In the genomic region with DNA sequence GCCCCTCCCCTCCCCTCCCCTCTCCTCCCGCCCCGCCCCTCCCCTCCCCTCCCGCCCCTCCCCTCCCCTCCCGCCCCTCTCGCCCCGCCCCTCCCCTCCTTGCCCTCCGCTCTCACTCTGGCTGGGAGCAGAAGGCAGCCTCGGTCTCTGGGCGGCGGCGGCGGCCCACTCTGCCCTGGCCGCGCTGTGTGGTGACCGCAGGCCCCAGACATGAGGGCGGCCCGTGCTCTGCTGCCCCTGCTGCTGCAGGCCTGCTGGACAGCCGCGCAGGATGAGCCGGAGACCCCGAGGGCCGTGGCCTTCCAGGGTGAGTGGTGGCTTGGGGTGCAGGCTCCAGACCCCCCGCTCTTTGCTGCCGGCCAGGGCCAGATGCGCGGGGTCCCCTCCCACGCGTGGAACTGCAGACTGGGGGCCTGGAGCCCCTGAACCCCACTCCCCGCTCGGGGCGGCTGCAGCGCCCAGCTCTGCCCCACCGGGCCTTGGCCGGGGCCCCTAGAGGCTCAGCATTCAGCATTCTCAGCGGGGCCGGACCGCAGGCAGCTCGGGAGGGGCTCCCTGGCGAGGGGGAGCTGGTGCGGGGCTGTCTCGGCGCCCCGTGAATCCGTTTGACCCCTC, we compare ENCODE assay signal across 8 cellular contexts. TPM values are rescaled to one million over a fixed set of nuclear protein-coding genes. Genes with fewer than 3 reads are reported as not detected.
DNase-seq lines count a peak whose midpoint lies in the region; ATAC-seq and TF ChIP-seq lines count a peak whose summit lies in the region.

A gene with protein sequence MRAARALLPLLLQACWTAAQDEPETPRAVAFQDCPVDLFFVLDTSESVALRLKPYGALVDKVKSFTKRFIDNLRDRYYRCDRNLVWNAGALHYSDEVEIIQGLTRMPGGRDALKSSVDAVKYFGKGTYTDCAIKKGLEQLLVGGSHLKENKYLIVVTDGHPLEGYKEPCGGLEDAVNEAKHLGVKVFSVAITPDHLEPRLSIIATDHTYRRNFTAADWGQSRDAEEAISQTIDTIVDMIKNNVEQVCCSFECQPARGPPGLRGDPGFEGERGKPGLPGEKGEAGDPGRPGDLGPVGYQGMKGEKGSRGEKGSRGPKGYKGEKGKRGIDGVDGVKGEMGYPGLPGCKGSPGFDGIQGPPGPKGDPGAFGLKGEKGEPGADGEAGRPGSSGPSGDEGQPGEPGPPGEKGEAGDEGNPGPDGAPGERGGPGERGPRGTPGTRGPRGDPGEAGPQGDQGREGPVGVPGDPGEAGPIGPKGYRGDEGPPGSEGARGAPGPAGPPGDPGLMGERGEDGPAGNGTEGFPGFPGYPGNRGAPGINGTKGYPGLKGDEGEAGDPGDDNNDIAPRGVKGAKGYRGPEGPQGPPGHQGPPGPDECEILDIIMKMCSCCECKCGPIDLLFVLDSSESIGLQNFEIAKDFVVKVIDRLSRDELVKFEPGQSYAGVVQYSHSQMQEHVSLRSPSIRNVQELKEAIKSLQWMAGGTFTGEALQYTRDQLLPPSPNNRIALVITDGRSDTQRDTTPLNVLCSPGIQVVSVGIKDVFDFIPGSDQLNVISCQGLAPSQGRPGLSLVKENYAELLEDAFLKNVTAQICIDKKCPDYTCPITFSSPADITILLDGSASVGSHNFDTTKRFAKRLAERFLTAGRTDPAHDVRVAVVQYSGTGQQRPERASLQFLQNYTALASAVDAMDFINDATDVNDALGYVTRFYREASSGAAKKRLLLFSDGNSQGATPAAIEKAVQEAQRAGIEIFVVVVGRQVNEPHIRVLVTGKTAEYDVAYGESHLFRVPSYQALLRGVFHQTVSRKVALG (plus strand): TSS at position 130 of the 615 bp plus-strand sequence. CDS start 81 bp downstream, at position 211.

- no peak for TF ChIP-seq CTCF in AG10803 (conservative IDR thresholded peaks at IDR 0.05; ENCODE audit: low read length)
- no peak for TF ChIP-seq CTCF in HFFc6 (IDR thresholded peaks at IDR 0.05)
- no peak for TF ChIP-seq CTCF in WTC11 (IDR thresholded peaks at IDR 0.05)
- no peak for TF ChIP-seq CTCF in endodermal cell (conservative IDR thresholded peaks at IDR 0.05)

- H3K27ac ChIP-seq in endodermal cell (ENCODE audit: low read depth, low read length) (peak within 1 kb of the TSS; percentile 74), temporal lobe (ENCODE audit: low read depth, low read length) (peak within 1 kb of the TSS; percentile 50)

- H3K9ac ChIP-seq in endodermal cell (ENCODE audit: extremely low read depth, low read length, poor library complexity, severe bottlenecking): peak within 1 kb of the TSS; percentile 68

- H3K27ac Mint-ChIP-seq in HFFc6: peak within 1 kb of the TSS; percentile 61
- H3K27ac Mint-ChIP-seq in WTC11: no peak within 1 kb of the TSS
- H3K27ac Mint-ChIP-seq in endodermal cell: no peak within 1 kb of the TSS

- H3K36me3 Mint-ChIP-seq in HFFc6 (ENCODE audit: low read depth): peaks cover 11% of the 10 kb centered on the region
- peaks cover 15% of the 10 kb centered on the region for H3K36me3 Mint-ChIP-seq in WTC11
- H3K36me3 Mint-ChIP-seq in endodermal cell (ENCODE audit: low read depth): peaks cover 12% of the 10 kb centered on the region

- H3K27me3 Mint-ChIP-seq in HFFc6 (ENCODE audit: insufficient read depth): no peaks in the 10 kb centered on the region; the same call in 1 of the 2 replicates
- H3K27me3 Mint-ChIP-seq in WTC11 (ENCODE audit: low read depth): peaks cover 7% of the 10 kb centered on the region
- no peaks in the 10 kb centered on the region for H3K27me3 Mint-ChIP-seq in endodermal cell (ENCODE audit: insufficient read depth)

- H3K4me3 ChIP-seq in AG10803 (ENCODE audit: low read length): peak within 1 kb of the TSS; percentile 96
- peak within 1 kb of the TSS; percentile 86 for H3K4me3 ChIP-seq in endodermal cell (ENCODE audit: low read length)

- H3K4me1 Mint-ChIP-seq in HFFc6 (ENCODE audit: low read depth): peaks cover 17% of the 10 kb centered on the region
- peaks cover 15% of the 10 kb centered on the region for H3K4me1 Mint-ChIP-seq in WTC11
- H3K4me1 Mint-ChIP-seq in endodermal cell: no peaks in the 10 kb centered on the region

- DNase-seq in AG10803 (ENCODE audit: low read depth) (peak; percentile 78), HFFc6 (peak; percentile 68), WTC11 (ENCODE audit: low spot score) (peak; percentile 58), endodermal cell (peak; percentile 67), medulla oblongata (ENCODE audit: extremely low spot score) (peak; percentile 48), NCI-H2107 treated with DMSO at 0.1 percent for 48 hours (lab: John Stamatoyannopoulos, UW; ENCODE audit: unreplicated experiment) (no peak)
- no peak for DNase-seq in stimulated activated CD4-positive, alpha-beta T cell treated with anti-CD3 and anti-CD28 coated beads, Interleukin-4, amount 100 ng/mL, for 1 hour

- 0% methylated on average over 5 to 38 of the region's 44 CpGs for WGBS in endodermal cell (ENCODE audit: insufficient coverage in 1 of 2, insufficient read length in 1 of 2), 2 experiments

- H3K9me3 Mint-ChIP-seq in HFFc6 (no peaks in the 10 kb centered on the region), WTC11 (no peaks in the 10 kb centered on the region), endodermal cell (no peaks in the 10 kb centered on the region)

- no peaks in the 10 kb centered on the region for H3K9me3 ChIP-seq in endodermal cell (ENCODE audit: control insufficient read depth, low read length)

- POLR2A ChIA-PET in WTC11 (lab: Charles Lee): interaction anchor here (0.5 to 1.2 kb wide), 2 partner anchors 8 to 1712 kb away, joined by 3 to 4 read pairs; no protein-coding TSS in a partner anchor

- CTCF ChIA-PET in WTC11 (lab: Charles Lee): interaction anchor here (0.7 to 3.2 kb wide), 4 partner anchors 10 to 161 kb away, joined by 3 to 34 read pairs (median 3); a partner anchor contains a TSS

- peak; percentile 49 for ATAC-seq in WTC11

- H3K4me3 Mint-ChIP-seq in HFFc6: peak within 1 kb of the TSS; percentile 87
- H3K4me3 Mint-ChIP-seq in WTC11: peak within 1 kb of the TSS; percentile 73
- no peak within 1 kb of the TSS for H3K4me3 Mint-ChIP-seq in endodermal cell

- peaks cover 17% of the 10 kb centered on the region for H3K36me3 ChIP-seq in endodermal cell (ENCODE audit: control insufficient read depth, insufficient read depth, low read length)

- peaks cover 8% of the 10 kb centered on the region for H3K27me3 ChIP-seq in endodermal cell (ENCODE audit: control insufficient read depth, insufficient read depth, low read length, poor library complexity, severe bottlenecking)

- H3K4me1 ChIP-seq in endodermal cell (ENCODE audit: control insufficient read depth, insufficient read depth, low read length): no peaks in the 10 kb centered on the region

TF ChIP-seq in WTC11, 78 proteins besides CTCF, POLR2A, EP300 and RAD21 (continues in another document):
- peak; percentile 82; the same call in 1 of the 2 replicates for TF ChIP-seq MYBL2 (CRISPR knock-in tag; IDR thresholded peaks at IDR 0.05)
- no peak for TF ChIP-seq NR2C2 (CRISPR knock-in tag; IDR thresholded peaks at IDR 0.05)
- TF ChIP-seq, protein P1, sequence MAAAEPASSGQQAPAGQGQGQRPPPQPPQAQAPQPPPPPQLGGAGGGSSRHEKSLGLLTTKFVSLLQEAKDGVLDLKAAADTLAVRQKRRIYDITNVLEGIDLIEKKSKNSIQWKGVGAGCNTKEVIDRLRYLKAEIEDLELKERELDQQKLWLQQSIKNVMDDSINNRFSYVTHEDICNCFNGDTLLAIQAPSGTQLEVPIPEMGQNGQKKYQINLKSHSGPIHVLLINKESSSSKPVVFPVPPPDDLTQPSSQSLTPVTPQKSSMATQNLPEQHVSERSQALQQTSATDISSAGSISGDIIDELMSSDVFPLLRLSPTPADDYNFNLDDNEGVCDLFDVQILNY (CRISPR knock-in tag; IDR thresholded peaks at IDR 0.05): no peak
- no peak for TF ChIP-seq RELA (CRISPR knock-in tag; IDR thresholded peaks at IDR 0.05; ENCODE audit: borderline replicate concordance)
- no peak for TF ChIP-seq ZNF138 (CRISPR knock-in tag; conservative IDR thresholded peaks at IDR 0.05)
- TF ChIP-seq, protein P2, sequence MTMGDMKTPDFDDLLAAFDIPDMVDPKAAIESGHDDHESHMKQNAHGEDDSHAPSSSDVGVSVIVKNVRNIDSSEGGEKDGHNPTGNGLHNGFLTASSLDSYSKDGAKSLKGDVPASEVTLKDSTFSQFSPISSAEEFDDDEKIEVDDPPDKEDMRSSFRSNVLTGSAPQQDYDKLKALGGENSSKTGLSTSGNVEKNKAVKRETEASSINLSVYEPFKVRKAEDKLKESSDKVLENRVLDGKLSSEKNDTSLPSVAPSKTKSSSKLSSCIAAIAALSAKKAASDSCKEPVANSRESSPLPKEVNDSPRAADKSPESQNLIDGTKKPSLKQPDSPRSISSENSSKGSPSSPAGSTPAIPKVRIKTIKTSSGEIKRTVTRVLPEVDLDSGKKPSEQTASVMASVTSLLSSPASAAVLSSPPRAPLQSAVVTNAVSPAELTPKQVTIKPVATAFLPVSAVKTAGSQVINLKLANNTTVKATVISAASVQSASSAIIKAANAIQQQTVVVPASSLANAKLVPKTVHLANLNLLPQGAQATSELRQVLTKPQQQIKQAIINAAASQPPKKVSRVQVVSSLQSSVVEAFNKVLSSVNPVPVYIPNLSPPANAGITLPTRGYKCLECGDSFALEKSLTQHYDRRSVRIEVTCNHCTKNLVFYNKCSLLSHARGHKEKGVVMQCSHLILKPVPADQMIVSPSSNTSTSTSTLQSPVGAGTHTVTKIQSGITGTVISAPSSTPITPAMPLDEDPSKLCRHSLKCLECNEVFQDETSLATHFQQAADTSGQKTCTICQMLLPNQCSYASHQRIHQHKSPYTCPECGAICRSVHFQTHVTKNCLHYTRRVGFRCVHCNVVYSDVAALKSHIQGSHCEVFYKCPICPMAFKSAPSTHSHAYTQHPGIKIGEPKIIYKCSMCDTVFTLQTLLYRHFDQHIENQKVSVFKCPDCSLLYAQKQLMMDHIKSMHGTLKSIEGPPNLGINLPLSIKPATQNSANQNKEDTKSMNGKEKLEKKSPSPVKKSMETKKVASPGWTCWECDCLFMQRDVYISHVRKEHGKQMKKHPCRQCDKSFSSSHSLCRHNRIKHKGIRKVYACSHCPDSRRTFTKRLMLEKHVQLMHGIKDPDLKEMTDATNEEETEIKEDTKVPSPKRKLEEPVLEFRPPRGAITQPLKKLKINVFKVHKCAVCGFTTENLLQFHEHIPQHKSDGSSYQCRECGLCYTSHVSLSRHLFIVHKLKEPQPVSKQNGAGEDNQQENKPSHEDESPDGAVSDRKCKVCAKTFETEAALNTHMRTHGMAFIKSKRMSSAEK (CRISPR knock-in tag; IDR thresholded peaks at IDR 0.05; ENCODE audit: borderline replicate concordance): no peak
- peak; percentile 59; the same call in 1 of the 2 replicates for TF ChIP-seq FOXP1 (CRISPR knock-in tag; IDR thresholded peaks at IDR 0.05; ENCODE audit: borderline replicate concordance)
- TF ChIP-seq NFE2L1 (CRISPR knock-in tag; IDR thresholded peaks at IDR 0.05): 0 out of 2 replicates have a peak, but pooled peaks have one; percentile 27
- TF ChIP-seq OVOL2 (CRISPR knock-in tag; IDR thresholded peaks at IDR 0.05; ENCODE audit: borderline replicate concordance): no peak

RNA-seq across cellular contexts. Expression of the gene that starts here (rescaled TPM):
- 100 to 1,000 TPM; 350 to 415 (median 382) TPM for total RNA-seq in HFFc6 (2021; fragmentation: NEBNext Ultra II Directional; extraction: Animal tissue kit (Norgen Biotek cat#: 25700))
- total RNA-seq in WTC11 (2021) (221 to 245 TPM (median 240 TPM) in 3 replicates), endodermal cell (100 to 1,000 TPM; 232 to 407 TPM), temporal lobe (50.9 TPM)
- polyA plus RNA-seq in endodermal cell (2013, experiment 1 of 2): 172 TPM
- 154 TPM for polyA plus RNA-seq in endodermal cell (2013, experiment 2 of 2)

Comparison
In these comparisons a context has a peak if more than half of its experiments do, and no peak if none do; other contexts are left out.
1. DNase-seq: peak in AG10803 (single experiment), HFFc6 (single experiment), WTC11 (single experiment), endodermal cell (single experiment) and medulla oblongata (single experiment); none in NCI-H2107 treated with DMSO at 0.1 percent for 48 hours (single experiment) and stimulated activated CD4-positive, alpha-beta T cell treated with anti-CD3 and anti-CD28 coated beads, Interleukin-4, amount 100 ng/mL, for 1 hour (single experiment).